In genomic region chr1:206823725-206824124, GRCh38 we compare ENCODE assay signal across 28 cellular contexts. TPM values are rescaled to one million over a fixed set of nuclear protein-coding genes. Genes with fewer than 3 reads are reported as not detected.
DNase-seq lines count a peak whose midpoint lies in the region; ATAC-seq, FAIRE-seq and TF ChIP-seq lines count a peak whose summit lies in the region.
"Had no signal": no experiment of that assay in that cellular context is flagged by ENCODE, and none has a peak within 500 bp of the region (broad histone marks: within the 10 kb centered on the region; RNA-seq: fewer than 3 reads in every experiment).

No MANE protein-coding gene starts in this region.

- no peaks in the 10 kb centered on the region for H3K27me3 Mint-ChIP-seq in MCF 10A (ENCODE audit: insufficient read depth, unreplicated experiment)
- H3K27me3 Mint-ChIP-seq: activated CD4-positive, alpha-beta T cell treated with anti-CD3 and anti-CD28 coated beads, Interleukin-2, amount 10 ng/mL, durations not matched to agents 24 days and 14 days; central memory CD8-positive, alpha-beta T cell had no signal

- POLR2A ChIA-PET in MCF 10A (lab: Yijun Ruan, JAX) (interaction anchor here (0.6 to 1.5 kb wide), 3 partner anchors 10 to 518 kb away, joined by 3 to 4 read pairs (median 3); no protein-coding TSS in a partner anchor), K562 (lab: Yijun Ruan, JAX) (interaction anchor here (1.3 kb wide), 1 partner anchor 159 kb away, joined by 4 read pairs; no protein-coding TSS in a partner anchor)

- no peaks in the 10 kb centered on the region for H3K9me2 ChIP-seq in hepatocyte (replicated peaks; ENCODE audit: insufficient read depth)
- H3K9me2 ChIP-seq: SK-N-SH had no signal

- H3K9ac ChIP-seq in mammary epithelial cell (ENCODE audit: insufficient read depth, low read length) (no peak overlapping the region), K562 (ENCODE audit: insufficient read depth in 1 of 2, low read depth in 2 of 2, low read length in 2 of 2) (no peak overlapping the region)
- H3K9ac ChIP-seq: SK-N-SH had no signal

- in situ Hi-C loops in mammary epithelial cell (cut with MboI; ENCODE audit: low sequenced_read_pairs in 2 of 2) (no loop called here), K562 (cut with MboI) (no loop called here)

- peaks cover 14% of the 10 kb centered on the region for H3K4me1 Mint-ChIP-seq in MCF 10A (ENCODE audit: insufficient read depth, unreplicated experiment)

- no peak for TF ChIP-seq EP300 in K562 (IDR thresholded peaks at IDR 0.05; ENCODE audit: low read length)

- ATAC-seq in K562 (no peak), HG02840 (IDR thresholded peaks at IDR 0.05; ENCODE audit: low FRiP score, unreplicated experiment) (no peak)
- ATAC-seq: foreskin keratinocyte had no signal

- CTCF ChIA-PET in mammary epithelial cell (lab: Charles Lee; ENCODE audit: low non-redundant PET) = no interaction called here
- CTCF ChIA-PET in MCF 10A (lab: Yijun Ruan, JAX) = interaction anchor here (1.0 to 5.5 kb wide), 3 partner anchors 14 to 158 kb away, joined by 3 to 51 read pairs (median 3); no protein-coding TSS in a partner anchor
- CTCF ChIA-PET in K562 (lab: Yijun Ruan, JAX; ENCODE audit: low intra/inter-chr PET ratio) = no interaction called here

- no peak for TF ChIP-seq RAD21 in K562 (CRISPR knock-in tag; conservative IDR thresholded peaks at IDR 0.05 in 1 of 2, IDR thresholded peaks at IDR 0.05 in 1 of 2)

- no peaks in the 10 kb centered on the region for H3K79me2 ChIP-seq in mammary epithelial cell (ENCODE audit: insufficient read depth, low read length)
- H3K79me2 ChIP-seq in K562 (ENCODE audit: control insufficient read depth, insufficient read depth, low read length) = no peaks in the 10 kb centered on the region
- H3K79me2 ChIP-seq in hepatocyte = no peaks in the 10 kb centered on the region

- H3K27ac ChIP-seq in mammary epithelial cell (ENCODE audit: insufficient read depth, low read depth, low read length) (no peak overlapping the region), K562 (ENCODE audit: extremely low read depth, low read depth, low read length) (no peak overlapping the region), hepatocyte (peak overlapping the region; percentile 34), testis (peak overlapping the region in 1 of 2 donors; percentile 8)
- H3K27ac ChIP-seq: 22Rv1, foreskin keratinocyte, prostate gland, WERI-Rb-1 had no signal

- H3K9me1 ChIP-seq in K562 (ENCODE audit: control insufficient read depth, insufficient read depth, low read length) = no peaks in the 10 kb centered on the region

- H3K4me1 ChIP-seq in mammary epithelial cell (ENCODE audit: insufficient read depth, low read length) (peaks cover 12% of the 10 kb centered on the region), K562 (replicated peaks in 1 of 2; ENCODE audit: control insufficient read depth in 2 of 2, insufficient read depth in 2 of 2, low read length in 2 of 2) (peaks cover 0 to 4% of the 10 kb centered on the region in 2 experiments; a peak in 1 of 5 replicates), hepatocyte (ENCODE audit: insufficient read depth) (no peaks in the 10 kb centered on the region), testis (peaks cover 4% of the 10 kb centered on the region)
- H3K4me1 ChIP-seq: prostate gland had no signal

- H4K20me1 ChIP-seq in mammary epithelial cell (ENCODE audit: insufficient read depth, low read length) = no peaks in the 10 kb centered on the region
- H4K20me1 ChIP-seq in K562 (replicated peaks; ENCODE audit: control insufficient read depth, insufficient read depth, low read length) = no peaks in the 10 kb centered on the region
- no peaks in the 10 kb centered on the region for H4K20me1 ChIP-seq in hepatocyte (ENCODE audit: insufficient read depth, poor library complexity, severe bottlenecking)

- H3K4me3 ChIP-seq in mammary epithelial cell (replicated peaks in 1 of 3; ENCODE audit: insufficient read depth in 1 of 3, low read depth in 2 of 3, low read length in 3 of 3) (no peak overlapping the region), K562 (no peak overlapping the region), hepatocyte (no peak overlapping the region), testis (no peak overlapping the region), H7 (ENCODE audit: insufficient read depth, low read depth, low read length) (no peak overlapping the region)
- H3K4me3 ChIP-seq: GM12878, prostate gland, skin epidermis had no signal

- H3K4me3 Mint-ChIP-seq in MCF 10A (ENCODE audit: unreplicated experiment) = no peak overlapping the region
- H3K4me3 Mint-ChIP-seq: activated CD4-positive, alpha-beta T cell treated with anti-CD3 and anti-CD28 coated beads, Interleukin-2, amount 10 ng/mL, durations not matched to agents 24 days and 14 days; central memory CD8-positive, alpha-beta T cell had no signal

- H3K4me2 ChIP-seq in mammary epithelial cell (ENCODE audit: insufficient read depth, low read depth, low read length) (no peak overlapping the region), K562 (ENCODE audit: insufficient read depth, low read length) (no peak overlapping the region), hepatocyte (no peak overlapping the region)
- H3K4me2 ChIP-seq: SK-N-SH had no signal

- H2AFZ ChIP-seq in mammary epithelial cell (ENCODE audit: low read depth, low read length) (peak overlapping the region; percentile 31), K562 (ENCODE audit: low read depth, low read length) (peak overlapping the region; percentile 9; the same call in 1 of the 2 replicates), hepatocyte (no peak overlapping the region)

- no peak for TF ChIP-seq CTCF in mammary epithelial cell (conservative IDR thresholded peaks at IDR 0.05 in 1 of 2, IDR thresholded peaks at IDR 0.05 in 1 of 2; ENCODE audit: extremely low read depth in 1 of 2, insufficient read depth in 1 of 2, low read depth in 1 of 2, low read length in 2 of 2)
- no peak for TF ChIP-seq CTCF in MCF 10A (IDR thresholded peaks at IDR 0.05; ENCODE audit: unreplicated experiment)
- no peak for TF ChIP-seq CTCF in K562 (IDR thresholded peaks at IDR 0.05 in 2 of 3, conservative IDR thresholded peaks at IDR 0.05 in 1 of 3; ENCODE audit: insufficient read depth in 2 of 3, low read depth in 1 of 3, low read length in 3 of 3)
- no peak for TF ChIP-seq CTCF in hepatocyte (IDR thresholded peaks at IDR 0.05; ENCODE audit: poor library complexity)
- no peak for TF ChIP-seq CTCF in testis (IDR thresholded peaks at IDR 0.05)

- FAIRE-seq in K562 (lab: Jason Lieb, UNC) = no peak
- FAIRE-seq: GM12878 had no signal

- intact Hi-C loops in mammary epithelial cell (cut with micrococcal nuclease) (no loop called here), MCF 10A (cut with micrococcal nuclease) (no loop called here), K562 (cut with micrococcal nuclease) (no loop called here), testis (cut with DNase I; ENCODE audit: low total_unique reads) (no loop called here)

- H3K9me3 Mint-ChIP-seq in MCF 10A (ENCODE audit: unreplicated experiment) = no peaks in the 10 kb centered on the region
- H3K9me3 Mint-ChIP-seq: activated CD4-positive, alpha-beta T cell treated with anti-CD3 and anti-CD28 coated beads, Interleukin-2, amount 10 ng/mL, durations not matched to agents 24 days and 14 days; central memory CD8-positive, alpha-beta T cell had no signal

- BruUV-seq in mammary epithelial cell (replicated peaks; lab: Mats Ljungman, UMichigan) = no TSS peak
- BruUV-seq in MCF 10A (replicated peaks; lab: Mats Ljungman, UMichigan) = no TSS peak
- BruUV-seq in K562 (replicated peaks; lab: Mats Ljungman, UMichigan) = no TSS peak

- no peaks in the 10 kb centered on the region for H3K27me3 ChIP-seq in mammary epithelial cell (ENCODE audit: insufficient read depth, low read length)
- H3K27me3 ChIP-seq in K562 (ENCODE audit: control insufficient read depth in 2 of 2, insufficient read depth in 2 of 2, low read length in 2 of 2) = peaks cover 13 to 37% of the 10 kb centered on the region in 2 experiments; a peak in 4 of 5 replicates
- no peaks in the 10 kb centered on the region for H3K27me3 ChIP-seq in hepatocyte
- H3K27me3 ChIP-seq in testis = no peaks in the 10 kb centered on the region
- H3K27me3 ChIP-seq in H7 (ENCODE audit: control insufficient read depth, insufficient read depth, low read length) = no peaks in the 10 kb centered on the region
- H3K27me3 ChIP-seq: BE2C, foreskin keratinocyte had no signal

- no peak overlapping the region for H3K27ac Mint-ChIP-seq in MCF 10A (ENCODE audit: low read depth, unreplicated experiment)
- H3K27ac Mint-ChIP-seq: activated CD4-positive, alpha-beta T cell treated with anti-CD3 and anti-CD28 coated beads, Interleukin-2, amount 10 ng/mL, durations not matched to agents 24 days and 14 days had no signal

- no peak for DNase-seq in mammary epithelial cell
- DNase-seq in MCF 10A (ENCODE audit: unreplicated experiment) = no peak
- no peak for DNase-seq in K562 (ENCODE audit: extremely low read depth in 1 of 4, low spot score in 3 of 4)
- no peak for DNase-seq in hepatocyte (ENCODE audit: low spot score)
- peak; percentile 76 for DNase-seq in testis
- no peak for DNase-seq in H7
- no peak for DNase-seq in GM19240 (ENCODE audit: insufficient read length, low spot score)
- DNase-seq: activated CD4-positive, alpha-beta T cell treated with anti-CD3 and anti-CD28 coated beads, Interleukin-2, amount 10 ng/mL, durations not matched to agents 24 days and 14 days; activated naive CD4-positive, alpha-beta T cell treated with anti-CD3 and anti-CD28 coated beads, Interleukin-2, amount 50 U/mL, for 16 hours; BE2C; DMS79; foreskin keratinocyte; Karpas-422; NCI-H1092; NCI-H187 treated with DMSO at 0.1 percent for 48 hours; SK-N-SH; stimulated activated CD4-positive, alpha-beta T cell treated with anti-CD3 and anti-CD28 coated beads, Interleukin-1b, Interleukin-23, amount 100 ng/mL, for 48 hours; WERI-Rb-1 had no signal

- 54% methylated on average over 5 of the region's 5 CpGs for WGBS in mammary epithelial cell (ENCODE audit: low coverage, missing lambda C conversion rate)
- 26% methylated on average over 5 of the region's 5 CpGs for WGBS in K562 (ENCODE audit: insufficient coverage, low coverage, missing lambda C conversion rate)
- WGBS in hepatocyte (ENCODE audit: low lambda C conversion rate, missing lambda C conversion rate) = 82% methylated on average over 5 of the region's 5 CpGs
- 41 to 47% methylated on average over 5 of the region's 5 CpGs for whole genome bisulfite sequencing in testis, 2 donors

- TF ChIP-seq POLR2A in K562 (conservative IDR thresholded peaks at IDR 0.05) (no peak), testis (IDR thresholded peaks at IDR 0.05) (no peak)

- H3K36me3 Mint-ChIP-seq in MCF 10A (ENCODE audit: insufficient read depth, unreplicated experiment) = no peaks in the 10 kb centered on the region

- H3K36me3 ChIP-seq in mammary epithelial cell (ENCODE audit: insufficient read depth, low read length) (no peaks in the 10 kb centered on the region), K562 (ENCODE audit: control insufficient read depth, insufficient read depth, low read length) (no peaks in the 10 kb centered on the region), hepatocyte (replicated peaks; ENCODE audit: insufficient read depth, low read depth) (no peaks in the 10 kb centered on the region), testis (ENCODE audit: low read depth, missing control alignments) (no peaks in the 10 kb centered on the region), H7 (replicated peaks; ENCODE audit: control insufficient read depth, insufficient read depth, low read length) (no peaks in the 10 kb centered on the region)
- H3K36me3 ChIP-seq: BE2C, prostate gland, WERI-Rb-1 had no signal

- dilution Hi-C loops in mammary epithelial cell (cut with HindIII; ENCODE audit: low sequenced_read_pairs) = no loop called here

- H3K9me3 ChIP-seq in mammary epithelial cell (replicated peaks; ENCODE audit: insufficient read depth, low read length) (no peaks in the 10 kb centered on the region), K562 (replicated peaks; ENCODE audit: control insufficient read depth, insufficient read depth, low read depth, low read length) (no peaks in the 10 kb centered on the region), hepatocyte (ENCODE audit: low read depth) (no peaks in the 10 kb centered on the region), testis (no peaks in the 10 kb centered on the region)
- H3K9me3 ChIP-seq: BE2C, prostate gland, SK-N-SH had no signal

RNA-seq across cellular contexts. Expression of gene IL20, which starts 41.7 kb away (rescaled TPM):
- not detected for total RNA-seq in mammary epithelial cell
- polyA plus RNA-seq in mammary epithelial cell = 0.10 TPM
- polyA minus RNA-seq in mammary epithelial cell = not detected
- not detected in 2 replicates for total RNA-seq in MCF 10A (2022)
- not detected in 2 replicates for total RNA-seq in K562 (2011; cell fraction: chromatin; rRNA removed; ENCODE audit: low replicate concordance)
- not detected in 2 replicates for total RNA-seq in K562 (2011; cell fraction: nucleolus; rRNA removed)
- not detected in 2 replicates for total RNA-seq in K562 (2011; cell fraction: nucleoplasm; rRNA removed)
- total RNA-seq in K562 (2014; rRNA removed) = not detected in 2 replicates
- not detected in 2 replicates for total RNA-seq in K562 (2014; rRNA removed; fragmentation: Illumina TruSeq; extraction: Trizol)
- not detected in 2 replicates for total RNA-seq in K562 (2015; rRNA removed; fragmentation: Illumina TruSeq; extraction: Trizol)
- not detected in 2 replicates for total RNA-seq in K562 (2021)
- polyA plus RNA-seq in K562 (2011; rRNA removed) = not detected in 2 replicates
- not detected in 2 replicates for polyA plus RNA-seq in K562 (2011; cell fraction: cytosol; rRNA removed)
- not detected in 2 replicates for polyA plus RNA-seq in K562 (2011; cell fraction: nucleus; rRNA removed)
- not detected in 2 replicates for polyA plus RNA-seq in K562 (2012)
- not detected in 2 replicates for polyA plus RNA-seq in K562 (2014; fragmentation: Illumina TruSeq; extraction: Trizol)
- not detected for polyA plus RNA-seq in K562 (2014; fragmentation: Nextera tagmentation; extraction: Ambion mirVana)
- polyA plus RNA-seq in K562 (2014; rRNA removed) = not detected in 2 replicates
- polyA minus RNA-seq in K562 (2011; rRNA and poly(A)+ RNA removed) = not detected in 2 replicates
- not detected in 2 replicates for polyA minus RNA-seq in K562 (2011; cell fraction: cytosol; rRNA and poly(A)+ RNA removed)
- polyA minus RNA-seq in K562 (2011; cell fraction: nucleus; rRNA and poly(A)+ RNA removed) = not detected in 2 replicates
- not detected in 2 replicates for total RNA-seq in hepatocyte
- not detected in 2 replicates for polyA plus RNA-seq in hepatocyte
- total RNA-seq in testis = under 1 TPM in 1 of 2 donors, not detected in 1; 0.43 TPM
- 0.37 TPM for polyA plus RNA-seq in testis (ENCODE audit: insufficient read depth, low read depth, low replicate concordance)
- total RNA-seq in H7 (2014; rRNA removed; shearing (Covaris generic)) = not detected in 2 replicates
- total RNA-seq: activated CD4-positive, alpha-beta T cell treated with anti-CD3 and anti-CD28 coated beads, Interleukin-2, amount 10 ng/mL, durations not matched to agents 24 days and 14 days; H4; prostate gland; T-helper 2 cell treated with Interferon-gamma antibody and Interleukin-4, amounts not matched to agents 100 ng/mL and 5 ng/mL, for 36 hours; ureter had no signal
- polyA plus RNA-seq: liver, SK-N-SH had no signal

RNA-seq across cellular contexts. Expression of gene IL10, which starts 51.4 kb away (rescaled TPM):
- total RNA-seq in mammary epithelial cell (not detected), MCF 10A (2022) (not detected in 2 replicates), K562 (2014; rRNA removed) (not detected in 2 replicates), K562 (2014; rRNA removed; fragmentation: Illumina TruSeq; extraction: Trizol) (not detected in 2 replicates), K562 (2015; rRNA removed; fragmentation: Illumina TruSeq; extraction: Trizol) (not detected in 2 replicates), K562 (2021) (not detected in 2 replicates), hepatocyte (not detected in 2 replicates), testis (1 to 10 TPM; 1.4 to 1.7 TPM)
- polyA plus RNA-seq in mammary epithelial cell (not detected), K562 (2011; rRNA removed) (0.05 and 0.29 TPM in 2 replicates), K562 (2014; fragmentation: Illumina TruSeq; extraction: Trizol) (not detected in 2 replicates), K562 (2014; fragmentation: Nextera tagmentation; extraction: Ambion mirVana) (not detected), K562 (2014; rRNA removed) (not detected in 2 replicates), hepatocyte (0.49 and 0.50 TPM in 2 replicates), testis (ENCODE audit: insufficient read depth, low read depth, low replicate concordance) (3.5 TPM)
- not detected for polyA minus RNA-seq in mammary epithelial cell
- not detected in 2 replicates for total RNA-seq in K562 (2011; cell fraction: chromatin; rRNA removed; ENCODE audit: low replicate concordance)
- total RNA-seq in K562 (2011; cell fraction: nucleolus; rRNA removed) = not detected in 2 replicates
- not detected in 2 replicates for total RNA-seq in K562 (2011; cell fraction: nucleoplasm; rRNA removed)
- polyA plus RNA-seq in K562 (2011; cell fraction: cytosol; rRNA removed) = 0.66 TPM in 1 of 2 replicates, not detected in the other
- 0.49 TPM in 1 of 2 replicates, not detected in the other for polyA plus RNA-seq in K562 (2011; cell fraction: nucleus; rRNA removed)
- polyA plus RNA-seq in K562 (2012) = 0.13 and 0.58 TPM in 2 replicates
- polyA minus RNA-seq in K562 (2011; rRNA and poly(A)+ RNA removed) = not detected in 2 replicates
- polyA minus RNA-seq in K562 (2011; cell fraction: cytosol; rRNA and poly(A)+ RNA removed) = not detected in 2 replicates
- 0.89 TPM in 1 of 2 replicates, not detected in the other for polyA minus RNA-seq in K562 (2011; cell fraction: nucleus; rRNA and poly(A)+ RNA removed)
- total RNA-seq in H7 (2014; rRNA removed; shearing (Covaris generic)) = not detected in 2 replicates
- total RNA-seq: foreskin keratinocyte, H4, prostate gland had no signal
- polyA plus RNA-seq: foreskin keratinocyte, SK-N-SH had no signal

RNA-seq across cellular contexts. Expression of gene IL19, which starts 53.2 kb away (rescaled TPM):
- total RNA-seq in mammary epithelial cell (not detected), MCF 10A (2022) (not detected in 2 replicates), K562 (2014; rRNA removed) (not detected in 2 replicates), K562 (2014; rRNA removed; fragmentation: Illumina TruSeq; extraction: Trizol) (not detected in 2 replicates), K562 (2015; rRNA removed; fragmentation: Illumina TruSeq; extraction: Trizol) (not detected in 2 replicates), K562 (2021) (not detected in 2 replicates), hepatocyte (0.28 and 0.37 TPM in 2 replicates), testis (not detected)
- polyA plus RNA-seq in mammary epithelial cell (not detected), K562 (2011; rRNA removed) (not detected in 2 replicates), K562 (2014; fragmentation: Illumina TruSeq; extraction: Trizol) (not detected in 2 replicates), K562 (2014; fragmentation: Nextera tagmentation; extraction: Ambion mirVana) (not detected), K562 (2014; rRNA removed) (not detected in 2 replicates), hepatocyte (not detected in 2 replicates), testis (ENCODE audit: insufficient read depth, low read depth, low replicate concordance) (0.37 TPM)
- polyA minus RNA-seq in mammary epithelial cell = not detected
- total RNA-seq in K562 (2011; cell fraction: chromatin; rRNA removed; ENCODE audit: low replicate concordance) = not detected in 2 replicates
- not detected in 2 replicates for total RNA-seq in K562 (2011; cell fraction: nucleolus; rRNA removed)
- total RNA-seq in K562 (2011; cell fraction: nucleoplasm; rRNA removed) = not detected in 2 replicates
- not detected in 2 replicates for polyA plus RNA-seq in K562 (2011; cell fraction: cytosol; rRNA removed)
- not detected in 2 replicates for polyA plus RNA-seq in K562 (2011; cell fraction: nucleus; rRNA removed)
- not detected in 2 replicates for polyA plus RNA-seq in K562 (2012)
- polyA minus RNA-seq in K562 (2011; rRNA and poly(A)+ RNA removed) = not detected in 2 replicates
- not detected in 2 replicates for polyA minus RNA-seq in K562 (2011; cell fraction: cytosol; rRNA and poly(A)+ RNA removed)
- not detected in 2 replicates for polyA minus RNA-seq in K562 (2011; cell fraction: nucleus; rRNA and poly(A)+ RNA removed)
- not detected in 2 replicates for total RNA-seq in H7 (2014; rRNA removed; shearing (Covaris generic))
- total RNA-seq: activated CD4-positive, alpha-beta T cell treated with anti-CD3 and anti-CD28 coated beads, Interleukin-2, amount 10 ng/mL, durations not matched to agents 24 days and 14 days; foreskin keratinocyte; GM12878; H4; liver; prostate gland; T-helper 2 cell treated with Interferon-gamma antibody and Interleukin-4, amounts not matched to agents 100 ng/mL and 5 ng/mL, for 36 hours; ureter had no signal
- polyA plus RNA-seq: foreskin keratinocyte, liver, SK-N-SH had no signal
